Comparison of ENCODE assay signal across 9 cellular contexts in the genomic region with DNA sequence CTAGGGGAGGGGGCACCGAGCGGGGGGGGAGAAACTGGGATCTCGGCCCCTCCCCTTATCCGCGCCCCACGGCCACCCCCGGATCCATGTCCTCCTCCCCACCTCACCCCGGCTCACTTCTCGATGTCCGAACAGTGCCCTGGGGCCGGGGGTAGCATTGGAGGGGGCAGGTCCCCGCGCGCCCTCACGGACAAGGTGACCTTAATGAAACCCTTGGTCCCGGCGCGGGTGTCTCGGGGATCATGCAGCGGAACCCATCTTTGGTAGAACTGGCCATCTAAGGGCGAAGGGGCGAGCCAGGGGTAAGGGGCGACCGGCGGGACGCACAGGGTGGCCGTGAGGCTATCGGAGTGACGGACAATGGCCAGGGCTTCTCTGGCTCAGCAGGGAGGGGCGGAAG. TPM values are rescaled to one million over a fixed set of nuclear protein-coding genes. Genes with fewer than 3 reads are reported as not detected.
A peak's percentile ranks its signal among the peaks of the same experiment; 100 is the strongest.
DNase-seq lines count a peak whose midpoint lies in the region; ATAC-seq, FAIRE-seq and TF ChIP-seq lines count a peak whose summit lies in the region.
"Had no signal": no experiment of that assay in that cellular context is flagged by ENCODE, and none has a peak within 500 bp of the region (broad histone marks: within the 10 kb centered on the region; RNA-seq: fewer than 3 reads in every experiment).

No MANE protein-coding gene starts in this region.

- H3K27ac ChIP-seq in ACC112 (ENCODE audit: low read depth, low read length) (no peak overlapping the region), HUES6 (ENCODE audit: low read depth, low read length) (no peak overlapping the region), endothelial cell of umbilical vein (ENCODE audit: insufficient read depth, low read depth, low read length) (no peak overlapping the region), neural progenitor cell (no peak overlapping the region)

- peak overlapping the region; percentile 74 for H3K4me3 Mint-ChIP-seq in neural progenitor cell

- CTCF ChIA-PET in endothelial cell of umbilical vein (lab: Charles Lee) = interaction anchor here (0.8 to 2.1 kb wide), 9 partner anchors 9 to 352 kb away, joined by 3 to 28 read pairs (median 3); a partner anchor contains a TSS

- no peaks in the 10 kb centered on the region for H3K79me2 ChIP-seq in ACC112 (ENCODE audit: control insufficient read depth, insufficient read depth, low read length, unreplicated experiment)
- no peaks in the 10 kb centered on the region for H3K79me2 ChIP-seq in endothelial cell of umbilical vein (ENCODE audit: control insufficient read depth, insufficient read depth, low read length)
- no peaks in the 10 kb centered on the region for H3K79me2 ChIP-seq in neural progenitor cell (ENCODE audit: low read depth)

- H3K9me3 ChIP-seq in HUES6 (ENCODE audit: control insufficient read depth, insufficient read depth, low read depth, low read length) (no peaks in the 10 kb centered on the region), endothelial cell of umbilical vein (replicated peaks; ENCODE audit: control insufficient read depth, insufficient read depth, low read length) (no peaks in the 10 kb centered on the region), neural progenitor cell (ENCODE audit: low read depth) (no peaks in the 10 kb centered on the region)

- no peaks in the 10 kb centered on the region for H3K27me3 ChIP-seq in ACC112 (ENCODE audit: insufficient read depth, low read length)
- peaks cover 56% of the 10 kb centered on the region for H3K27me3 ChIP-seq in HUES6 (ENCODE audit: control insufficient read depth, insufficient read depth, low read length)
- peaks cover 13 to 15% of the 10 kb centered on the region in 2 experiments for H3K27me3 ChIP-seq in endothelial cell of umbilical vein (ENCODE audit: control insufficient read depth in 2 of 2, insufficient read depth in 2 of 2, low read length in 2 of 2)
- peaks cover 53% of the 10 kb centered on the region for H3K27me3 ChIP-seq in neural progenitor cell

- no peak for TF ChIP-seq POLR2A in endothelial cell of umbilical vein (IDR thresholded peaks at IDR 0.05; ENCODE audit: low read depth, low read length)

- no peak for FAIRE-seq in endothelial cell of umbilical vein (lab: Jason Lieb, UNC)

- H3K36me3 ChIP-seq in ACC112 (ENCODE audit: insufficient read depth, low read length) (no peaks in the 10 kb centered on the region), HUES6 (ENCODE audit: control insufficient read depth, insufficient read depth, low read length) (no peaks in the 10 kb centered on the region), endothelial cell of umbilical vein (ENCODE audit: control insufficient read depth in 2 of 2, extremely low read depth in 1 of 2, insufficient read depth in 2 of 2, low read length in 2 of 2) (no peaks in the 10 kb centered on the region), neural progenitor cell (no peaks in the 10 kb centered on the region)

- dilution Hi-C loops in endothelial cell of umbilical vein (cut with MboI; ENCODE audit: extremely low pct_ligation_motif_present, low sequenced_read_pairs) = no loop called here

- H3K4me2 ChIP-seq in endothelial cell of umbilical vein (ENCODE audit: insufficient read depth, low read length) (peak overlapping the region; percentile 71), neural progenitor cell (peak overlapping the region; percentile 75)

- peaks cover 3% of the 10 kb centered on the region for H3K4me1 ChIP-seq in ACC112 (ENCODE audit: control insufficient read depth, insufficient read depth, low read length, unreplicated experiment)
- H3K4me1 ChIP-seq in HUES6 (ENCODE audit: control insufficient read depth, insufficient read depth, low read length) = peaks cover 7% of the 10 kb centered on the region
- H3K4me1 ChIP-seq in endothelial cell of umbilical vein (ENCODE audit: control insufficient read depth, extremely low read depth, insufficient read depth, low read length) = peaks cover 8% of the 10 kb centered on the region
- peaks cover 7% of the 10 kb centered on the region for H3K4me1 ChIP-seq in neural progenitor cell

- POLR2A ChIA-PET in endothelial cell of umbilical vein (lab: Charles Lee) = no interaction called here

- H3K9me3 Mint-ChIP-seq in neural progenitor cell = peaks cover 3% of the 10 kb centered on the region

- H2AFZ ChIP-seq in ACC112 (ENCODE audit: low read length, unreplicated experiment) (no peak overlapping the region), endothelial cell of umbilical vein (ENCODE audit: low read depth, low read length) (peak overlapping the region; percentile 90), neural progenitor cell (replicated peaks) (peak overlapping the region; percentile 58)

- DNase-seq in endothelial cell of umbilical vein (ENCODE audit: low read depth, low spot score) (no peak), neural progenitor cell (ENCODE audit: low spot score) (no peak), H4 (ENCODE audit: low spot score) (no peak), head of caudate nucleus (no peak)
- DNase-seq: amniotic stem cell had no signal

- BruUV-seq in endothelial cell of umbilical vein (replicated peaks; lab: Mats Ljungman, UMichigan) = no TSS peak

- TF ChIP-seq CTCF in endothelial cell of umbilical vein (IDR thresholded peaks at IDR 0.05; ENCODE audit: extremely low read depth in 1 of 2, insufficient read depth in 1 of 2, low read depth in 1 of 2, low read length in 2 of 2) = no peak
- TF ChIP-seq CTCF in neural progenitor cell (IDR thresholded peaks at IDR 0.05) = no peak

- H3K36me3 Mint-ChIP-seq in neural progenitor cell = peaks cover 2% of the 10 kb centered on the region

- H3K9ac ChIP-seq in HUES6 (ENCODE audit: low read length) (no peak overlapping the region), endothelial cell of umbilical vein (replicated peaks; ENCODE audit: extremely low read depth, insufficient read depth, low read length) (no peak overlapping the region), neural progenitor cell (no peak overlapping the region)

- ATAC-seq in GM18511 (IDR thresholded peaks at IDR 0.05; ENCODE audit: unreplicated experiment) = no peak
- ATAC-seq in HG03097 (IDR thresholded peaks at IDR 0.05; ENCODE audit: low FRiP score, unreplicated experiment) = no peak

- H3K4me3 ChIP-seq in ACC112 (ENCODE audit: low read depth, low read length) = peak overlapping the region; percentile 74
- H3K4me3 ChIP-seq in HUES6 (ENCODE audit: low read depth, low read length) = peak overlapping the region; percentile 71; the same call in 1 of the 2 replicates
- peak overlapping the region in 1 of 3 experiments; percentile 1 for H3K4me3 ChIP-seq in endothelial cell of umbilical vein (replicated peaks in 1 of 3; ENCODE audit: insufficient read depth in 1 of 3, low read depth in 1 of 3, low read length in 3 of 3)
- H3K4me3 ChIP-seq in neural progenitor cell = peak overlapping the region; percentile 38

- intact Hi-C loops in endothelial cell of umbilical vein (cut with micrococcal nuclease) (loop anchor here (2.0 to 5.0 kb wide), 3 partner anchors 15 to 140 kb away; a partner anchor contains a TSS), head of caudate nucleus (cut with DNase I) (no loop called here)

- no peak overlapping the region for H3K27ac Mint-ChIP-seq in neural progenitor cell

- H3K4me1 Mint-ChIP-seq in neural progenitor cell = peaks cover 12% of the 10 kb centered on the region

- no peaks in the 10 kb centered on the region for H3F3A ChIP-seq in neural progenitor cell (ENCODE audit: low read depth)

- H3K9me1 ChIP-seq in endothelial cell of umbilical vein (replicated peaks; ENCODE audit: control insufficient read depth, extremely low read depth, insufficient read depth, low read length) = no peaks in the 10 kb centered on the region

- H4K20me1 ChIP-seq in endothelial cell of umbilical vein (replicated peaks; ENCODE audit: control insufficient read depth, extremely low read depth, insufficient read depth, low read length) = no peaks in the 10 kb centered on the region
- peaks cover 7% of the 10 kb centered on the region for H4K20me1 ChIP-seq in neural progenitor cell (ENCODE audit: low read depth)

- peaks cover 21% of the 10 kb centered on the region for H3K27me3 Mint-ChIP-seq in neural progenitor cell (ENCODE audit: insufficient read depth, low read depth)

TF ChIP-seq in endothelial cell of umbilical vein, 7 proteins besides CTCF, POLR2A, EP300 and RAD21:
- TF ChIP-seq EZH2 (IDR thresholded peaks at IDR 0.05; ENCODE audit: borderline replicate concordance, low read depth, low read length, severe bottlenecking) (no peak), FOS (IDR thresholded peaks at IDR 0.05; ENCODE audit: borderline replicate concordance, insufficient read depth, low read length) (no peak), POLR2AphosphoS5 (IDR thresholded peaks at IDR 0.05; ENCODE audit: insufficient read depth, low read depth, low read length) (no peak), JUN (IDR thresholded peaks at IDR 0.05; ENCODE audit: borderline replicate concordance, insufficient read depth, insufficient read length, low read depth) (no peak), MYC (IDR thresholded peaks at IDR 0.05; ENCODE audit: low read depth, low read length) (no peak), GATA2 (IDR thresholded peaks at IDR 0.05; ENCODE audit: insufficient read depth, insufficient read length, low read depth, low read length) (no peak)
- TF ChIP-seq, protein P1, sequence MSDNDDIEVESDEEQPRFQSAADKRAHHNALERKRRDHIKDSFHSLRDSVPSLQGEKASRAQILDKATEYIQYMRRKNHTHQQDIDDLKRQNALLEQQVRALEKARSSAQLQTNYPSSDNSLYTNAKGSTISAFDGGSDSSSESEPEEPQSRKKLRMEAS (IDR thresholded peaks at IDR 0.05; ENCODE audit: insufficient read depth, insufficient read length) = no peak
TF ChIP-seq in endothelial cell of umbilical vein: peak in this region for 0.

RNA-seq across cellular contexts. Expression of a gene that starts 13.6 kb away (rescaled TPM):
- total RNA-seq in endothelial cell of umbilical vein (3.7 and 7.2 TPM in 2 replicates), neural progenitor cell (ENCODE audit: low replicate concordance) (3.3 and 6.9 TPM in 2 replicates)
- 9.5 and 12.3 TPM in 2 replicates for polyA plus RNA-seq in endothelial cell of umbilical vein
- 4.9 and 7.4 TPM in 2 replicates for polyA plus RNA-seq in endothelial cell of umbilical vein (2011; cell fraction: cytosol; rRNA removed)
- 13.4 and 16.8 TPM in 2 replicates for polyA plus RNA-seq in endothelial cell of umbilical vein (2011; cell fraction: nucleus; rRNA removed)
- 4.2 and 8.0 TPM in 2 replicates for polyA plus RNA-seq in endothelial cell of umbilical vein (2012)
- polyA minus RNA-seq in endothelial cell of umbilical vein = 3.6 and 4.4 TPM in 2 replicates
- polyA minus RNA-seq in endothelial cell of umbilical vein (2011; cell fraction: cytosol; rRNA and poly(A)+ RNA removed) = 1.5 TPM
- polyA minus RNA-seq in endothelial cell of umbilical vein (2011; cell fraction: nucleus; rRNA and poly(A)+ RNA removed) = 0.87 and 2.8 TPM in 2 replicates
- 0.45 TPM in 1 of 2 replicates, not detected in the other for total RNA-seq in H4 (2014; rRNA removed; shearing (Covaris generic))
